13 cellular contexts compared by ENCODE assay signal in the genomic region with DNA sequence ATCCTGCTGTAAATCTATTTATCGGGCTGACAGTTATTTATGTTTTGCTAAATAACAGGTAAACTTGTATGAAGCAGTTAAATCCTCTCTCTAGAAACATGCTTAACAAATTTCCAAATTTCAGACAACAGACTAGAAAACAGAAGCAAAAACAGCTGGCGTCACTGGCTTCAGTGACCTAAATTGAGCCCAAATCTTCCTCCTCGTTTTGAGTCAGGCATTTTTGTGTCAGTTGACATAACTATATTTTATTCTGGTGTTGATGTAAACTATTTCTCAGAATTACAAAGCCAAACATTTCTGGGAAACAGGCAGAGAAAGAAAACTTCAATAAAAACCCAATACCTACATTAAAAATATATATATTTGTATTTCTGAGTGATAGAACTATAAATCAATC. TPM values are rescaled to one million over a fixed set of nuclear protein-coding genes. Genes with fewer than 3 reads are reported as not detected.
DNase-seq lines count a peak whose midpoint lies in the region; ATAC-seq and TF ChIP-seq lines count a peak whose summit lies in the region.
"Had no signal": no experiment of that assay in that cellular context is flagged by ENCODE, and none has a peak within 500 bp of the region (broad histone marks: within the 10 kb centered on the region; RNA-seq: fewer than 3 reads in every experiment).

No MANE protein-coding gene starts in this region.

- H3K36me3 ChIP-seq in muscle layer of duodenum (ENCODE audit: control insufficient read depth in 1 of 2, insufficient read depth in 2 of 2, low read length in 2 of 2) (no peaks in the 10 kb centered on the region), transverse colon (no peaks in the 10 kb centered on the region)

- peaks cover 89% of the 10 kb centered on the region for H3K4me1 Mint-ChIP-seq in activated naive CD4-positive, alpha-beta T cell treated with anti-CD3 and anti-CD28 coated beads, Interleukin-2, amount 50 U/mL, for 24 hours

- H3K9me3 ChIP-seq in muscle layer of duodenum (ENCODE audit: control insufficient read depth in 1 of 2, low read length in 2 of 2): no peaks in the 10 kb centered on the region
- no peaks in the 10 kb centered on the region for H3K9me3 ChIP-seq in transverse colon

- H3K27me3 Mint-ChIP-seq in activated naive CD4-positive, alpha-beta T cell treated with anti-CD3 and anti-CD28 coated beads, Interleukin-2, amount 50 U/mL, for 24 hours: no peaks in the 10 kb centered on the region

- no peak for TF ChIP-seq EP300 in transverse colon (IDR thresholded peaks at IDR 0.05; ENCODE audit: low read depth)

- peak in 1 of 2 donors; percentile 41 for ATAC-seq in activated naive CD4-positive, alpha-beta T cell treated with anti-CD3 and anti-CD28 coated beads, Interleukin-2, amount 50 U/mL, for 72 hours
- ATAC-seq in HG02678 (IDR thresholded peaks at IDR 0.05; ENCODE audit: unreplicated experiment): no peak
- ATAC-seq: HepG2, left ventricle myocardium superior had no signal

- peaks cover 6 to 32% of the 10 kb centered on the region in 2 donors for H3K4me1 ChIP-seq in muscle layer of duodenum (ENCODE audit: control insufficient read depth in 1 of 2, insufficient read depth in 2 of 2, low read length in 2 of 2)
- peaks cover 17 to 42% (median 19%) of the 10 kb centered on the region in 4 donors for H3K4me1 ChIP-seq in transverse colon

- H3K4me3 ChIP-seq in muscle layer of duodenum (ENCODE audit: low read depth in 1 of 2, low read length in 2 of 2): no peak overlapping the region
- H3K4me3 ChIP-seq in transverse colon: no peak overlapping the region

- H3K4me3 Mint-ChIP-seq in activated naive CD4-positive, alpha-beta T cell treated with anti-CD3 and anti-CD28 coated beads, Interleukin-2, amount 50 U/mL, for 24 hours: peak overlapping the region; percentile 79
- H3K4me3 Mint-ChIP-seq: nephron progenitor cell had no signal

- intact Hi-C loops in transverse colon (cut with DNase I; ENCODE audit: low total_unique reads): loop anchor here (10.0 kb wide), 1 partner anchor 47 kb away; no protein-coding TSS in a partner anchor

- H3K27me3 ChIP-seq in muscle layer of duodenum (ENCODE audit: low read depth, low read length): no peaks in the 10 kb centered on the region
- no peaks in the 10 kb centered on the region for H3K27me3 ChIP-seq in transverse colon

- 58 to 62% methylated on average over 3 of the region's 3 CpGs for WGBS in transverse colon (ENCODE audit: low coverage in 1 of 2), 2 donors

- DNase-seq in activated naive CD4-positive, alpha-beta T cell treated with anti-CD3 and anti-CD28 coated beads, Interleukin-2, amount 50 U/mL, for 16 hours: no peak
- no peak for DNase-seq in activated naive CD4-positive, alpha-beta T cell treated with anti-CD3 and anti-CD28 coated beads, Interleukin-2, amount 50 U/mL, for 72 hours (ENCODE audit: low spot score in 2 of 2)
- DNase-seq in transverse colon: no peak
- DNase-seq in NCI-H2029 (lab: John Stamatoyannopoulos, UW): no peak
- no peak for DNase-seq in DMS 273 (lab: John Stamatoyannopoulos, UW; ENCODE audit: unreplicated experiment)
- DNase-seq: left ventricle myocardium superior, NCI-H2171, nephron progenitor cell, small intestine had no signal

- H3K9me3 Mint-ChIP-seq in activated naive CD4-positive, alpha-beta T cell treated with anti-CD3 and anti-CD28 coated beads, Interleukin-2, amount 50 U/mL, for 24 hours: no peaks in the 10 kb centered on the region
- H3K9me3 Mint-ChIP-seq in activated naive CD4-positive, alpha-beta T cell treated with anti-CD3 and anti-CD28 coated beads, Interleukin-2, amount 50 U/mL, for 72 hours: no peaks in the 10 kb centered on the region

- peak overlapping the region; percentile 98 for H3K27ac Mint-ChIP-seq in activated naive CD4-positive, alpha-beta T cell treated with anti-CD3 and anti-CD28 coated beads, Interleukin-2, amount 50 U/mL, for 24 hours
- H3K27ac Mint-ChIP-seq in activated naive CD4-positive, alpha-beta T cell treated with anti-CD3 and anti-CD28 coated beads, Interleukin-2, amount 50 U/mL, for 72 hours: peak overlapping the region; percentile 65 to 97
- H3K27ac Mint-ChIP-seq: nephron progenitor cell had no signal

- TF ChIP-seq CTCF in transverse colon (IDR thresholded peaks at IDR 0.05): no peak

- H3K36me3 Mint-ChIP-seq in activated naive CD4-positive, alpha-beta T cell treated with anti-CD3 and anti-CD28 coated beads, Interleukin-2, amount 50 U/mL, for 24 hours: peaks cover 4% of the 10 kb centered on the region
- H3K36me3 Mint-ChIP-seq in activated naive CD4-positive, alpha-beta T cell treated with anti-CD3 and anti-CD28 coated beads, Interleukin-2, amount 50 U/mL, for 72 hours: no peaks in the 10 kb centered on the region

- TF ChIP-seq POLR2A in transverse colon (IDR thresholded peaks at IDR 0.05): no peak

- H3K27ac ChIP-seq in muscle layer of duodenum (ENCODE audit: low read length): peak overlapping the region; percentile 71
- peak overlapping the region; percentile 49 to 75 (median 63) for H3K27ac ChIP-seq in transverse colon

- in situ Hi-C loops in transverse colon (cut with MboI; ENCODE audit: low pct_ligation_motif_present in 1 of 4, low pct_unique_long_range_greater_than_20kb in 1 of 4, low sequenced_read_pairs in 3 of 4): loop anchor here in 1 of 4 donors (10.0 kb wide), 1 partner anchor 57 kb away; no protein-coding TSS in a partner anchor

RNA-seq across cellular contexts. Expression of a gene that starts 21.7 kb away (rescaled TPM):
- 10 to 100 TPM; 33.8 to 52.9 TPM for total RNA-seq in activated naive CD4-positive, alpha-beta T cell treated with anti-CD3 and anti-CD28 coated beads, Interleukin-2, amount 50 U/mL, for 72 hours
- total RNA-seq in transverse colon: 10 to 100 TPM; 13.5 to 31.6 (median 23.0) TPM
